In the genomic region with DNA sequence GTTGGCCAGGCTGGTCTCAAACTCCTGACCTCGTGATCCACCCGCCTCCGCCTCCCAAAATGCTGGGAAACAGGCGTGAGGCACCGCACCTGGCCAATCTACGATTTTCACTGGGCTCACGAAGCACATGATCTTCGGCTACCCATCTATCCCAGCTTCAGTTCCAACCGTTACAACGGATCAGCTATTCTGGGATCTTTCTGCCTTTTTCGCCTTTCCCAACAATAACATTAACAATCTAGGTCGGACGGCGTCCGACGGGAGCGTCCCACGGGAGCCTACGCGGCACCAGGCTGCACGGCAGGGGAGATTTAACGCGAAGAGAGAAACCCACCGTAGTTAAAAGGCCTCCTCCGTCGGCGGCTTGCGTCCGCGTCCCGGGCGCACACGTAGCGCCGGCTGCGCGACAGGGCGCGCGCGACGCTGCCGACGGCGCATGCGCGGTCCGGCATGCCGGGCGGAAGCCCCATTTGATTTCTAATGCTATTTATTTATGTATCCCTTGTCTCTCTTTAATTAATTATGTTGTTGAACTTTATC, we compare ENCODE assay signal across 8 cellular contexts.
DNase-seq lines count a peak whose midpoint lies in the region; ATAC-seq and TF ChIP-seq lines count a peak whose summit lies in the region.

A gene (minus strand): TSS at position 394 of the 540 bp plus-strand sequence.

- peaks cover 0 to 4% of the 10 kb centered on the region in 2 donors for H3K27me3 ChIP-seq in muscle layer of colon (ENCODE audit: control insufficient read depth in 1 of 2, insufficient read depth in 2 of 2, low read length in 2 of 2)

- H3K9me3 ChIP-seq in muscle layer of colon (ENCODE audit: low read length): no peaks in the 10 kb centered on the region

- peak within 1 kb of the TSS; percentile 83 to 94 for H3K4me3 Mint-ChIP-seq in CD14-positive monocyte
- peak within 1 kb of the TSS; percentile 86 to 92 for H3K4me3 Mint-ChIP-seq in effector memory CD8-positive, alpha-beta T cell

- peak; percentile 80 for ATAC-seq in effector memory CD8-positive, alpha-beta T cell (replicated peaks)
- peak; percentile 84 for ATAC-seq in stimulated activated naive CD8-positive, alpha-beta T cell treated with anti-CD3 and anti-CD28 coated beads, Interleukin-15, Interleukin-2, amounts not matched to agents 100 U/mL and 50 U/mL, for 24 hours

- H3K27ac ChIP-seq in muscle layer of colon (ENCODE audit: low read depth, low read length): no peak within 1 kb of the TSS

- H3K36me3 Mint-ChIP-seq in CD14-positive monocyte: no peaks in the 10 kb centered on the region
- peaks cover 3% of the 10 kb centered on the region for H3K36me3 Mint-ChIP-seq in effector memory CD8-positive, alpha-beta T cell (ENCODE audit: insufficient read depth)

- peaks cover 6 to 27% (median 19%) of the 10 kb centered on the region in 7 donors for H3K9me3 Mint-ChIP-seq in CD14-positive monocyte
- H3K9me3 Mint-ChIP-seq in effector memory CD8-positive, alpha-beta T cell: no peaks in the 10 kb centered on the region

- peak within 1 kb of the TSS in 3 of 7 donors; percentile 54 to 79 (median 79) for H3K27ac Mint-ChIP-seq in CD14-positive monocyte
- H3K27ac Mint-ChIP-seq in effector memory CD8-positive, alpha-beta T cell: peak within 1 kb of the TSS; percentile 78 to 92

- H3K27me3 Mint-ChIP-seq in CD14-positive monocyte (ENCODE audit: low read depth in 3 of 3): peaks cover 11 to 19% (median 13%) of the 10 kb centered on the region in 3 donors
- peaks cover 28 to 33% of the 10 kb centered on the region in 2 donors for H3K27me3 Mint-ChIP-seq in effector memory CD8-positive, alpha-beta T cell

- peaks cover 17% of the 10 kb centered on the region for H3K4me1 Mint-ChIP-seq in CD14-positive monocyte
- peaks cover 4 to 7% of the 10 kb centered on the region in 2 donors for H3K4me1 Mint-ChIP-seq in effector memory CD8-positive, alpha-beta T cell (ENCODE audit: low read depth in 2 of 2)

- intact Hi-C loops in CD14-positive monocyte (cut with micrococcal nuclease): no loop called here

- TF ChIP-seq CTCF in CD14-positive monocyte (IDR thresholded peaks at IDR 0.05) (no peak), GM20000 (IDR thresholded peaks at IDR 0.05; ENCODE audit: extremely low read depth, missing control alignments) (no peak)

- no peaks in the 10 kb centered on the region for H3K4me1 ChIP-seq in muscle layer of colon (ENCODE audit: insufficient read depth, low read length)

- no peaks in the 10 kb centered on the region for H3K36me3 ChIP-seq in muscle layer of colon (ENCODE audit: insufficient read depth, low read length)

- peak within 1 kb of the TSS; percentile 61 for H3K4me3 ChIP-seq in muscle layer of colon (ENCODE audit: low read depth in 1 of 2, low read length in 2 of 2)

- DNase-seq in CD14-positive monocyte (ENCODE audit: low spot score) (no peak), GM20000 (ENCODE audit: low spot score) (peak; percentile 88), NCI-H1694 treated with DMSO at 0.1 percent for 48 hours (lab: John Stamatoyannopoulos, UW) (peak; percentile 35), dedifferentiated amniotic fluid mesenchymal stem cell (ENCODE audit: extremely low spot score) (no peak)
- DNase-seq in activated CD4-positive, alpha-beta T cell treated with anti-CD3 and anti-CD28 coated beads, Interleukin-2, amount 50 U/mL, for 4 hours: peak; percentile 43
- DNase-seq in effector memory CD8-positive, alpha-beta T cell: peak; percentile 35 to 50 (median 47)
- peak; percentile 62 for DNase-seq in stimulated activated naive CD8-positive, alpha-beta T cell treated with anti-CD3 and anti-CD28 coated beads, Interleukin-15, Interleukin-2, amounts not matched to agents 100 U/mL and 50 U/mL, for 24 hours

- H3K9ac ChIP-seq in muscle layer of colon (ENCODE audit: low read length): no peak within 1 kb of the TSS

Comparison
In these comparisons a context has a peak if more than half of its experiments do, and no peak if none do; other contexts are left out.
1. DNase-seq: peak in GM20000 (single experiment), NCI-H1694 treated with DMSO at 0.1 percent for 48 hours (single experiment), activated CD4-positive, alpha-beta T cell treated with anti-CD3 and anti-CD28 coated beads, Interleukin-2, amount 50 U/mL, for 4 hours (2 of 2), effector memory CD8-positive, alpha-beta T cell (3 of 3) and stimulated activated naive CD8-positive, alpha-beta T cell treated with anti-CD3 and anti-CD28 coated beads, Interleukin-15, Interleukin-2, amounts not matched to agents 100 U/mL and 50 U/mL, for 24 hours (single experiment); none in CD14-positive monocyte (single experiment) and dedifferentiated amniotic fluid mesenchymal stem cell (single experiment).